In genomic region chr1:3874736-3875135, GRCh38 we compare ENCODE assay signal across 27 cellular contexts. TPM values are rescaled to one million over a fixed set of nuclear protein-coding genes. Genes with fewer than 3 reads are reported as not detected.
DNase-seq lines count a peak whose midpoint lies in the region; ATAC-seq, FAIRE-seq and TF ChIP-seq lines count a peak whose summit lies in the region.
"Had no signal": no experiment of that assay in that cellular context is flagged by ENCODE, and none has a peak within 500 bp of the region (broad histone marks: within the 10 kb centered on the region; RNA-seq: fewer than 3 reads in every experiment).

No MANE protein-coding gene starts in this region.

- WGBS in spleen, 5 donors = 94 to 97% (median 95%) methylated on average over 23 of the region's 23 CpGs

- H3K27ac Mint-ChIP-seq in T-helper 17 cell = no peak overlapping the region
- H3K27ac Mint-ChIP-seq: CD14-positive monocyte; CD8-positive, alpha-beta memory T cell had no signal

- peaks cover 9% of the 10 kb centered on the region for H3K36me3 Mint-ChIP-seq in T-helper 17 cell (ENCODE audit: low read depth)

- FAIRE-seq in bronchial epithelial cell (lab: Jason Lieb, UNC) = peak; percentile 89
- FAIRE-seq: A204.1, GM12878, GM12892, GM18507 had no signal

- no peak for TF ChIP-seq POLR2A in spleen (IDR thresholded peaks at IDR 0.05)

- H3K4me3 ChIP-seq in bronchial epithelial cell (ENCODE audit: low read depth, low read length) (no peak overlapping the region), lower lobe of right lung (no peak overlapping the region), spleen (no peak overlapping the region)
- H3K4me3 ChIP-seq: BLaER1, GM12878 had no signal

- no peaks in the 10 kb centered on the region for H3K4me1 Mint-ChIP-seq in T-helper 17 cell
- H3K4me1 Mint-ChIP-seq: CD14-positive monocyte had no signal

- no peaks in the 10 kb centered on the region for H3K4me1 ChIP-seq in lower lobe of right lung
- H3K4me1 ChIP-seq in spleen = no peaks in the 10 kb centered on the region
- H3K4me1 ChIP-seq: BE2C had no signal

- peaks cover 9% of the 10 kb centered on the region for H3K9me3 ChIP-seq in lower lobe of right lung
- peaks cover 0 to 15% (median 12%) of the 10 kb centered on the region in 8 donors for H3K9me3 ChIP-seq in spleen
- no peaks in the 10 kb centered on the region for H3K9me3 ChIP-seq in T-helper 17 cell (ENCODE audit: control insufficient read depth, low read length, poor library complexity, severe bottlenecking)
- H3K9me3 ChIP-seq: BE2C had no signal

- no peaks in the 10 kb centered on the region for H3K27me3 ChIP-seq in bronchial epithelial cell (ENCODE audit: control insufficient read depth, insufficient read depth, low read length)
- H3K27me3 ChIP-seq in lower lobe of right lung (ENCODE audit: low read depth) = no peaks in the 10 kb centered on the region
- H3K27me3 ChIP-seq in spleen (replicated peaks in 1 of 7) = no peaks in the 10 kb centered on the region
- H3K27me3 ChIP-seq: BE2C, BLaER1 had no signal

- H3K27me3 Mint-ChIP-seq in T-helper 17 cell = no peaks in the 10 kb centered on the region
- H3K27me3 Mint-ChIP-seq: CD4-positive, alpha-beta memory T cell; CD4-positive, CD25-positive, alpha-beta regulatory T cell; CD8-positive, alpha-beta memory T cell had no signal

- no peak overlapping the region for H3K27ac ChIP-seq in lower lobe of right lung
- H3K27ac ChIP-seq in spleen = no peak overlapping the region
- H3K27ac ChIP-seq: BLaER1 had no signal

- no peak for DNase-seq in bronchial epithelial cell (ENCODE audit: low read depth)
- peak; percentile 27 for DNase-seq in lower lobe of right lung
- peak; percentile 32 for DNase-seq in spleen
- no peak for DNase-seq in SIG-M5 (lab: John Stamatoyannopoulos, UW)
- no peak for DNase-seq in T-helper 17 cell
- no peak for DNase-seq in cortex of kidney (lab: John Stamatoyannopoulos, UW)
- no peak for DNase-seq in DMS153 treated with DMSO at 0.1 percent for 48 hours (lab: John Stamatoyannopoulos, UW; ENCODE audit: unreplicated experiment)
- DNase-seq: 8988T; ACHN; BE2C; C1 segment of cervical spinal cord; CD4-positive, alpha-beta memory T cell; CD4-positive, CD25-positive, alpha-beta regulatory T cell; CD8-positive, alpha-beta memory T cell; COR-L47; DMS 273 treated with DMSO at 0.1 percent for 48 hours; DMS53; DMS79; DND-41; EL; GDM1 had no signal

- no peak for TF ChIP-seq CTCF in bronchial epithelial cell (IDR thresholded peaks at IDR 0.05; ENCODE audit: insufficient read depth, low read length, severe bottlenecking)
- no peak for TF ChIP-seq CTCF in lower lobe of right lung (IDR thresholded peaks at IDR 0.05)
- TF ChIP-seq CTCF in spleen (IDR thresholded peaks at IDR 0.05 in 8 of 11, conservative IDR thresholded peaks at IDR 0.05 in 3 of 11) = no peak

- no peak for ATAC-seq in lower lobe of right lung
- no peak for ATAC-seq in T-helper 17 cell
- ATAC-seq: GM12878 had no signal

- intact Hi-C loops in lower lobe of right lung (cut with DNase I) = no loop called here
- intact Hi-C loops in spleen (cut with DNase I; ENCODE audit: low total_unique reads) = no loop called here

- H3K36me3 ChIP-seq in bronchial epithelial cell (ENCODE audit: control insufficient read depth, insufficient read depth, low read length) (peaks cover 4% of the 10 kb centered on the region), lower lobe of right lung (peaks cover 67% of the 10 kb centered on the region), spleen (peaks cover 0 to 98% (median 75%) of the 10 kb centered on the region in 6 donors)
- H3K36me3 ChIP-seq: BE2C had no signal

- no peak overlapping the region for H3K4me3 Mint-ChIP-seq in T-helper 17 cell
- H3K4me3 Mint-ChIP-seq: CD14-positive monocyte; CD4-positive, alpha-beta memory T cell; CD4-positive, CD25-positive, alpha-beta regulatory T cell; CD8-positive, alpha-beta memory T cell had no signal

RNA-seq across cellular contexts. Expression of gene DFFB, which starts 17.5 kb away (rescaled TPM):
- 2.6 and 3.9 TPM in 2 replicates for total RNA-seq in bronchial epithelial cell
- 10.6 TPM for total RNA-seq in lower lobe of right lung
- 10 to 100 TPM in 5 of 7 donors, 1 to 10 TPM in 2; 8.5 to 13.8 (median 12.1) TPM for total RNA-seq in spleen
- polyA plus RNA-seq in spleen = 10 to 100 TPM in 1 of 3 donors, 1 to 10 TPM in 2; 6.3 to 10.5 (median 8.7) TPM
- 10 to 100 TPM; 14.9 to 15.3 TPM for total RNA-seq in T-helper 17 cell

RNA-seq across cellular contexts. Expression of gene CEP104, which starts 17.7 kb away (rescaled TPM):
- 15.3 and 21.5 TPM in 2 replicates for total RNA-seq in bronchial epithelial cell
- 53.9 TPM for total RNA-seq in lower lobe of right lung
- total RNA-seq in spleen = 10 to 100 TPM; 26.4 to 49.4 (median 42.0) TPM
- 1 to 10 TPM; 4.5 to 8.4 (median 5.3) TPM for polyA plus RNA-seq in spleen
- 10 to 100 TPM; 33.0 to 34.6 TPM for total RNA-seq in T-helper 17 cell

RNA-seq across cellular contexts. Expression of gene C1orf174, which starts 25.3 kb away (rescaled TPM):
- total RNA-seq in bronchial epithelial cell = 36.5 and 45.3 TPM in 2 replicates
- 19.8 TPM for total RNA-seq in lower lobe of right lung
- total RNA-seq in spleen = 10 to 100 TPM; 19.7 to 34.5 (median 23.7) TPM
- polyA plus RNA-seq in spleen = 10 to 100 TPM; 14.9 to 24.2 (median 15.8) TPM
- total RNA-seq in T-helper 17 cell = 10 to 100 TPM; 13.5 to 16.4 TPM

Comparison
In these comparisons a context has a peak if more than half of its experiments do, and no peak if none do; other contexts are left out.
1. DNase-seq: peak in lower lobe of right lung (single experiment) and spleen (single experiment); none in bronchial epithelial cell (single experiment), SIG-M5 (single experiment), T-helper 17 cell (0 of 3), cortex of kidney (single experiment) and DMS153 treated with DMSO at 0.1 percent for 48 hours (single experiment).